In genomic region chr22:49699476-49699875, GRCh38 we compare ENCODE assay signal across 23 cellular contexts.
DNase-seq lines count a peak whose midpoint lies in the region; ATAC-seq and TF ChIP-seq lines count a peak whose summit lies in the region.
"Had no signal": no experiment of that assay in that cellular context is flagged by ENCODE, and none has a peak within 500 bp of the region (broad histone marks: within the 10 kb centered on the region; RNA-seq: fewer than 3 reads in every experiment).

No MANE protein-coding gene starts in this region.

- H2BK120ac ChIP-seq in H9 (ENCODE audit: low read depth, low read length, poor library complexity, severe bottlenecking) = no peak overlapping the region

- H3K79me2 ChIP-seq in H9 (ENCODE audit: insufficient read depth, low read length) = no peaks in the 10 kb centered on the region

- no peak overlapping the region for H3K4me2 ChIP-seq in H9 (ENCODE audit: insufficient read depth, insufficient read length, low read length)

- H3K27ac Mint-ChIP-seq in activated CD8-positive, alpha-beta memory T cell treated with anti-CD3 and anti-CD28 coated beads, Interleukin-2, amount 10 ng/mL, durations not matched to agents 7 days and 5 days = no peak overlapping the region
- H3K27ac Mint-ChIP-seq in H9 (no peak overlapping the region), progenitor cell of endocrine pancreas (no peak overlapping the region)
- H3K27ac Mint-ChIP-seq: CD14-positive monocyte; CD8-positive, alpha-beta memory T cell had no signal

- no peak overlapping the region for H2BK12ac ChIP-seq in H9 (ENCODE audit: insufficient read length, low read depth, low read length)

- H2AK5ac ChIP-seq in H9 (ENCODE audit: insufficient read length, low read length) = no peak overlapping the region

- H3K27ac ChIP-seq in H9 (ENCODE audit: insufficient read length, low read depth, low read length) = no peak overlapping the region

- H4K20me1 ChIP-seq in H9 (ENCODE audit: control insufficient read depth, insufficient read depth, insufficient read length) = no peaks in the 10 kb centered on the region

- no peak overlapping the region for H3K14ac ChIP-seq in H9 (ENCODE audit: insufficient read depth, low read length)

- H2BK15ac ChIP-seq in H9 (ENCODE audit: low read depth, low read length) = no peak overlapping the region

- DNase-seq in activated CD8-positive, alpha-beta memory T cell treated with anti-CD3 and anti-CD28 coated beads, Interleukin-2, amount 10 ng/mL, durations not matched to agents 7 days and 5 days = peak; percentile 26
- DNase-seq in activated CD8-positive, alpha-beta memory T cell treated with anti-CD3 and anti-CD28 coated beads, Interleukin-2, amount 50 U/mL, for 4 hours = no peak
- peak; percentile 28 for DNase-seq in RPMI8226
- DNase-seq in mesenteric fat pad (ENCODE audit: low spot score) = peak; percentile 77
- DNase-seq in ureter (ENCODE audit: low spot score) = peak; percentile 26
- DNase-seq in H9 = no peak
- DNase-seq in progenitor cell of endocrine pancreas (ENCODE audit: low spot score, unreplicated experiment) = no peak
- DNase-seq: 8988T, ACHN, BE2C, DMS79 treated with DMSO at 0.1 percent for 48 hours, KBM-7, MV-4-11, NCI-H1105, NCI-H1436 treated with DMSO at 0.1 percent for 48 hours, NCI-H2029, NCI-H446, NCI-H524 treated with DMSO at 0.1 percent for 48 hours, NCI-H774 had no signal

- no peak overlapping the region for H3K4me3 Mint-ChIP-seq in activated CD8-positive, alpha-beta memory T cell treated with anti-CD3 and anti-CD28 coated beads, Interleukin-2, amount 10 ng/mL, durations not matched to agents 7 days and 5 days
- H3K4me3 Mint-ChIP-seq in H9 = no peak overlapping the region
- no peak overlapping the region for H3K4me3 Mint-ChIP-seq in progenitor cell of endocrine pancreas (ENCODE audit: low read depth)
- H3K4me3 Mint-ChIP-seq: CD14-positive monocyte; CD8-positive, alpha-beta memory T cell had no signal

- WGBS in H9 (ENCODE audit: extremely low coverage, insufficient read length, low lambda C conversion rate) = no CpG with 5 or more reads among the region's 10 CpGs

- no peak overlapping the region for H3K18ac ChIP-seq in H9 (ENCODE audit: insufficient read length, low read depth, low read length)

- H3K4me1 ChIP-seq in H9 (ENCODE audit: insufficient read depth, low read length) = no peaks in the 10 kb centered on the region
- H3K4me1 ChIP-seq: BE2C had no signal

- no peak overlapping the region for H3K4ac ChIP-seq in H9 (ENCODE audit: low read depth, low read length)

- no peak overlapping the region for H3K9ac ChIP-seq in H9 (ENCODE audit: extremely low read depth, insufficient read length, low read length)

- H2AFZ ChIP-seq in H9 (ENCODE audit: low read length) = no peak overlapping the region

- CTCF ChIA-PET in activated CD8-positive, alpha-beta memory T cell treated with anti-CD3 and anti-CD28 coated beads, Interleukin-2, amount 10 ng/mL, durations not matched to agents 7 days and 5 days (lab: Charles Lee) = no interaction called here

- H2BK20ac ChIP-seq in H9 (ENCODE audit: low read depth, low read length, poor library complexity, severe bottlenecking) = no peak overlapping the region

- no peak overlapping the region for H3T11ph ChIP-seq in H9 (ENCODE audit: low read length)

- H4K8ac ChIP-seq in H9 (replicated peaks; ENCODE audit: insufficient read length, low read depth, low read length) = no peak overlapping the region

- ATAC-seq in activated CD8-positive, alpha-beta memory T cell treated with anti-CD3 and anti-CD28 coated beads, Interleukin-2, amount 10 ng/mL, durations not matched to agents 7 days and 5 days = no peak
- ATAC-seq: HCT116, Right ventricle myocardium inferior had no signal

- no peak overlapping the region for H4K91ac ChIP-seq in H9 (ENCODE audit: insufficient read length, low read depth, low read length)

- H3K23ac ChIP-seq in H9 (ENCODE audit: insufficient read length, low read depth, low read length) = no peak overlapping the region

- no peak overlapping the region for H2BK5ac ChIP-seq in H9 (ENCODE audit: insufficient read length, low read length)

- peaks cover 1% of the 10 kb centered on the region for H3K36me3 Mint-ChIP-seq in activated CD8-positive, alpha-beta memory T cell treated with anti-CD3 and anti-CD28 coated beads, Interleukin-2, amount 10 ng/mL, durations not matched to agents 7 days and 5 days
- H3K36me3 Mint-ChIP-seq in H9 (ENCODE audit: insufficient read depth in 1 of 3, low read depth in 3 of 3) (peaks cover 0 to 6% (median 3%) of the 10 kb centered on the region in 3 experiments; a peak in 4 of 7 replicates), progenitor cell of endocrine pancreas (ENCODE audit: insufficient read depth) (no peaks in the 10 kb centered on the region)
- H3K36me3 Mint-ChIP-seq: CD14-positive monocyte had no signal

- no peaks in the 10 kb centered on the region for H3K79me1 ChIP-seq in H9 (ENCODE audit: insufficient read depth, low read depth, low read length, poor library complexity, severe bottlenecking)

- H3K4me1 Mint-ChIP-seq in activated CD8-positive, alpha-beta memory T cell treated with anti-CD3 and anti-CD28 coated beads, Interleukin-2, amount 10 ng/mL, durations not matched to agents 7 days and 5 days = no peaks in the 10 kb centered on the region
- H3K4me1 Mint-ChIP-seq in H9 = no peaks in the 10 kb centered on the region
- peaks cover 5% of the 10 kb centered on the region for H3K4me1 Mint-ChIP-seq in progenitor cell of endocrine pancreas (ENCODE audit: low read depth)
- H3K4me1 Mint-ChIP-seq: CD14-positive monocyte; CD8-positive, alpha-beta memory T cell had no signal

- H3K27me3 Mint-ChIP-seq in activated CD8-positive, alpha-beta memory T cell treated with anti-CD3 and anti-CD28 coated beads, Interleukin-2, amount 10 ng/mL, durations not matched to agents 7 days and 5 days = peaks cover 6% of the 10 kb centered on the region
- H3K27me3 Mint-ChIP-seq in H9 (ENCODE audit: low read depth) = peaks cover 21% of the 10 kb centered on the region
- peaks cover 11% of the 10 kb centered on the region for H3K27me3 Mint-ChIP-seq in progenitor cell of endocrine pancreas

- peaks cover 8% of the 10 kb centered on the region for H3K9me3 ChIP-seq in H9 (ENCODE audit: control insufficient read depth, low read depth, low read length)
- H3K9me3 ChIP-seq: BE2C had no signal

- H4K5ac ChIP-seq in H9 (ENCODE audit: insufficient read length, low read depth, low read length) = no peak overlapping the region

- H3K56ac ChIP-seq in H9 (ENCODE audit: insufficient read length, low read depth, low read length) = no peak overlapping the region

- no peaks in the 10 kb centered on the region for H3K27me3 ChIP-seq in H9 (ENCODE audit: insufficient read depth, low read length)

- peaks cover 12% of the 10 kb centered on the region for H3K9me3 Mint-ChIP-seq in activated CD8-positive, alpha-beta memory T cell treated with anti-CD3 and anti-CD28 coated beads, Interleukin-2, amount 10 ng/mL, durations not matched to agents 7 days and 5 days (ENCODE audit: low read depth)
- H3K9me3 Mint-ChIP-seq in H9 (peaks cover 25 to 43% of the 10 kb centered on the region in 2 experiments), progenitor cell of endocrine pancreas (ENCODE audit: low read depth) (peaks cover 12% of the 10 kb centered on the region)

- TF ChIP-seq CTCF in H9 (conservative IDR thresholded peaks at IDR 0.05) (no peak), progenitor cell of endocrine pancreas (IDR thresholded peaks at IDR 0.05; ENCODE audit: unreplicated experiment) (no peak)

- no peaks in the 10 kb centered on the region for H3K23me2 ChIP-seq in H9 (ENCODE audit: insufficient read length, low read depth, low read length, poor library complexity, severe bottlenecking)

Comparison
In these comparisons a context has a peak if more than half of its experiments do, and no peak if none do; other contexts are left out.
1. DNase-seq: peak in activated CD8-positive, alpha-beta memory T cell treated with anti-CD3 and anti-CD28 coated beads, Interleukin-2, amount 10 ng/mL, durations not matched to agents 7 days and 5 days (single experiment), RPMI8226 (single experiment), mesenteric fat pad (single experiment) and ureter (single experiment); none in activated CD8-positive, alpha-beta memory T cell treated with anti-CD3 and anti-CD28 coated beads, Interleukin-2, amount 50 U/mL, for 4 hours (single experiment), H9 (single experiment) and progenitor cell of endocrine pancreas (single experiment).